Comparison of ENCODE assay signal across 16 cellular contexts in genomic region chr12:67386869-67387570, GRCh38.
DNase-seq lines count a peak whose midpoint lies in the region; ATAC-seq and TF ChIP-seq lines count a peak whose summit lies in the region.
"Had no signal": no experiment of that assay in that cellular context is flagged by ENCODE, and none has a peak within 500 bp of the region (broad histone marks: within the 10 kb centered on the region; RNA-seq: fewer than 3 reads in every experiment).

No MANE protein-coding gene starts in this region.

- in situ Hi-C loops in GM23248 (cut with MboI) = no loop called here

- no peaks in the 10 kb centered on the region for H3K9me3 Mint-ChIP-seq in activated CD8-positive, alpha-beta memory T cell treated with anti-CD3 and anti-CD28 coated beads, Interleukin-2, amount 10 ng/mL, durations not matched to agents 7 days and 5 days (ENCODE audit: low read depth)
- H3K9me3 Mint-ChIP-seq: CD4-positive, alpha-beta T cell; H9 had no signal

- no peaks in the 10 kb centered on the region for H3K9me3 ChIP-seq in GM23248 (ENCODE audit: low read depth)
- no peaks in the 10 kb centered on the region for H3K9me3 ChIP-seq in SK-N-MC (ENCODE audit: low read depth, low read length)
- H3K9me3 ChIP-seq: Caco-2 had no signal

- H2AFZ ChIP-seq in GM23248 = no peak overlapping the region

- no peak overlapping the region for H3K4me3 Mint-ChIP-seq in activated CD8-positive, alpha-beta memory T cell treated with anti-CD3 and anti-CD28 coated beads, Interleukin-2, amount 10 ng/mL, durations not matched to agents 7 days and 5 days
- H3K4me3 Mint-ChIP-seq: CD4-positive, alpha-beta T cell; H9; IgD-negative memory B cell had no signal

- H3K4me3 ChIP-seq in GM23248 = no peak overlapping the region
- no peak overlapping the region for H3K4me3 ChIP-seq in SK-N-MC
- H3K4me3 ChIP-seq in fibroblast of villous mesenchyme (ENCODE audit: low read depth, low read length) = no peak overlapping the region

- no peaks in the 10 kb centered on the region for H3K27me3 ChIP-seq in GM23248 (replicated peaks; ENCODE audit: insufficient read depth)

- H3K36me3 Mint-ChIP-seq in activated CD8-positive, alpha-beta memory T cell treated with anti-CD3 and anti-CD28 coated beads, Interleukin-2, amount 10 ng/mL, durations not matched to agents 7 days and 5 days = no peaks in the 10 kb centered on the region
- H3K36me3 Mint-ChIP-seq: IgD-negative memory B cell had no signal

- H3K4me1 ChIP-seq in GM23248 (ENCODE audit: insufficient read depth) = no peaks in the 10 kb centered on the region
- H3K4me1 ChIP-seq: Caco-2 had no signal

- H3K36me3 ChIP-seq in GM23248 (ENCODE audit: low read depth) = no peaks in the 10 kb centered on the region
- no peaks in the 10 kb centered on the region for H3K36me3 ChIP-seq in SK-N-MC (ENCODE audit: insufficient read depth, low read length)

- H3K9me2 ChIP-seq in GM23248 (ENCODE audit: insufficient read depth) = no peaks in the 10 kb centered on the region

- ATAC-seq in GM21390 (IDR thresholded peaks at IDR 0.05; ENCODE audit: unreplicated experiment) = no peak
- ATAC-seq in activated CD8-positive, alpha-beta memory T cell treated with anti-CD3 and anti-CD28 coated beads, Interleukin-2, amount 10 ng/mL, durations not matched to agents 7 days and 5 days = no peak

- no peak overlapping the region for H3K27ac Mint-ChIP-seq in activated CD8-positive, alpha-beta memory T cell treated with anti-CD3 and anti-CD28 coated beads, Interleukin-2, amount 10 ng/mL, durations not matched to agents 7 days and 5 days
- H3K27ac Mint-ChIP-seq: CD4-positive, alpha-beta T cell; H9; IgD-negative memory B cell had no signal

- no peak for TF ChIP-seq CTCF in fibroblast of villous mesenchyme (IDR thresholded peaks at IDR 0.05; ENCODE audit: insufficient read depth, low read depth, low read length)

- peak; percentile 6 for DNase-seq in GM23248
- no peak for DNase-seq in SK-N-MC (ENCODE audit: low read depth, low spot score)
- peak; percentile 33 for DNase-seq in fibroblast of villous mesenchyme (ENCODE audit: low read depth)
- DNase-seq in HuH-7.5 (ENCODE audit: low spot score) = no peak
- no peak for DNase-seq in medulla oblongata (ENCODE audit: extremely low spot score)
- DNase-seq in activated CD8-positive, alpha-beta memory T cell treated with anti-CD3 and anti-CD28 coated beads, Interleukin-2, amount 10 ng/mL, durations not matched to agents 7 days and 5 days = no peak
- DNase-seq: AML-193; Caco-2; CD4-positive, alpha-beta T cell; DMS153; DMS79; GDM1; H9 had no signal

- no peak overlapping the region for H3K9ac ChIP-seq in GM23248
- H3K9ac ChIP-seq in SK-N-MC (ENCODE audit: insufficient read length) = no peak overlapping the region

- no peaks in the 10 kb centered on the region for H3K79me2 ChIP-seq in GM23248 (ENCODE audit: insufficient read depth)

- no peaks in the 10 kb centered on the region for H4K20me1 ChIP-seq in GM23248 (ENCODE audit: insufficient read depth)

- H3F3A ChIP-seq in GM23248 (ENCODE audit: insufficient read depth) = no peaks in the 10 kb centered on the region

- H3K4me1 Mint-ChIP-seq in activated CD8-positive, alpha-beta memory T cell treated with anti-CD3 and anti-CD28 coated beads, Interleukin-2, amount 10 ng/mL, durations not matched to agents 7 days and 5 days = peaks cover 9% of the 10 kb centered on the region
- H3K4me1 Mint-ChIP-seq: IgD-negative memory B cell had no signal

- CTCF ChIA-PET in activated CD8-positive, alpha-beta memory T cell treated with anti-CD3 and anti-CD28 coated beads, Interleukin-2, amount 10 ng/mL, durations not matched to agents 7 days and 5 days (lab: Charles Lee) = no interaction called here

- no peaks in the 10 kb centered on the region for H3K27me3 Mint-ChIP-seq in activated CD8-positive, alpha-beta memory T cell treated with anti-CD3 and anti-CD28 coated beads, Interleukin-2, amount 10 ng/mL, durations not matched to agents 7 days and 5 days
- H3K27me3 Mint-ChIP-seq: CD4-positive, alpha-beta T cell had no signal

- 20 to 21% methylated on average over 4 of the region's 4 CpGs for WGBS in GM23248 (ENCODE audit: low coverage in 1 of 2, low lambda C conversion rate in 2 of 2, missing lambda C conversion rate in 2 of 2), 2 experiments

- no peak overlapping the region for H3K4me2 ChIP-seq in GM23248 (ENCODE audit: unreplicated experiment)

- no peak overlapping the region for H3K27ac ChIP-seq in GM23248
- peak overlapping the region; percentile 3; the same call in 1 of the 2 replicates for H3K27ac ChIP-seq in SK-N-MC
- H3K27ac ChIP-seq: C4-2B had no signal

Comparison
In these comparisons a context has a peak if more than half of its experiments do, and no peak if none do; other contexts are left out.
1. DNase-seq: peak in GM23248 (single experiment) and fibroblast of villous mesenchyme (single experiment); none in SK-N-MC (single experiment), HuH-7.5 (single experiment), medulla oblongata (single experiment) and activated CD8-positive, alpha-beta memory T cell treated with anti-CD3 and anti-CD28 coated beads, Interleukin-2, amount 10 ng/mL, durations not matched to agents 7 days and 5 days (single experiment).